Comparison of ENCODE assay signal across 8 cellular contexts in genomic region chr7:47580811-47581331, GRCh38. TPM values are rescaled to one million over a fixed set of nuclear protein-coding genes. Genes with fewer than 3 reads are reported as not detected.
DNase-seq lines count a peak whose midpoint lies in the region; ATAC-seq lines count a peak whose summit lies in the region.

No MANE protein-coding gene starts in this region.

- no peak overlapping the region for H2AFZ ChIP-seq in ACC112 (ENCODE audit: low read length, unreplicated experiment)

- H3K27me3 ChIP-seq in ACC112 (ENCODE audit: insufficient read depth, low read length) (no peaks in the 10 kb centered on the region), mononuclear cell (ENCODE audit: insufficient read depth, low read length) (peaks cover 7% of the 10 kb centered on the region)

- H3K9me3 Mint-ChIP-seq in dendritic cell treated with granulocyte-macrophage colony-stimulating factor and Interleukin-4, amounts not matched to agents 40 ng/mL and 50 ng/mL, for 4 days: no peaks in the 10 kb centered on the region

- ATAC-seq in GM19452 (IDR thresholded peaks at IDR 0.05; ENCODE audit: unreplicated experiment): no peak

- peaks cover 11% of the 10 kb centered on the region for H3K27me3 Mint-ChIP-seq in dendritic cell treated with granulocyte-macrophage colony-stimulating factor and Interleukin-4, amounts not matched to agents 40 ng/mL and 50 ng/mL, for 4 days

- DNase-seq in LHCN-M2 (ENCODE audit: low read depth) (peak; percentile 69), NCI-H1930 (lab: John Stamatoyannopoulos, UW) (no peak), HPDE6-E6E7 (ENCODE audit: extremely low spot score) (no peak)
- no peak for DNase-seq in stimulated activated naive CD4-positive, alpha-beta T cell (lab: John Stamatoyannopoulos, UW)

- H3K4me1 Mint-ChIP-seq in dendritic cell treated with granulocyte-macrophage colony-stimulating factor and Interleukin-4, amounts not matched to agents 40 ng/mL and 50 ng/mL, for 4 days (ENCODE audit: low read depth): peaks cover 81% of the 10 kb centered on the region

- H3K27ac Mint-ChIP-seq in dendritic cell treated with granulocyte-macrophage colony-stimulating factor and Interleukin-4, amounts not matched to agents 40 ng/mL and 50 ng/mL, for 4 days: peak overlapping the region; percentile 96

- H3K4me1 ChIP-seq in ACC112 (ENCODE audit: control insufficient read depth, insufficient read depth, low read length, unreplicated experiment) (peaks cover 66% of the 10 kb centered on the region), mononuclear cell (ENCODE audit: insufficient read depth, low read length) (peaks cover 78% of the 10 kb centered on the region)

- peak overlapping the region; percentile 96 for H3K27ac ChIP-seq in ACC112 (ENCODE audit: low read depth, low read length)

- H3K4me3 ChIP-seq in ACC112 (ENCODE audit: low read depth, low read length) (peak overlapping the region; percentile 92), mononuclear cell (ENCODE audit: low read length) (peak overlapping the region; percentile 48)

- 0 out of 2 replicates have a peak, but pooled peaks cover 5% of the 10 kb centered on the region for H3K36me3 ChIP-seq in ACC112 (ENCODE audit: insufficient read depth, low read length)

- H3K79me2 ChIP-seq in ACC112 (ENCODE audit: control insufficient read depth, insufficient read depth, low read length, unreplicated experiment): peaks cover 60% of the 10 kb centered on the region

- H3K36me3 Mint-ChIP-seq in dendritic cell treated with granulocyte-macrophage colony-stimulating factor and Interleukin-4, amounts not matched to agents 40 ng/mL and 50 ng/mL, for 4 days (ENCODE audit: low read depth): peaks cover 30% of the 10 kb centered on the region

- H3K9me3 ChIP-seq in mononuclear cell (ENCODE audit: low read depth, low read length): no peaks in the 10 kb centered on the region

- intact Hi-C loops in dendritic cell treated with granulocyte-macrophage colony-stimulating factor and Interleukin-4, amounts not matched to agents 40 ng/mL and 50 ng/mL, for 4 days (cut with micrococcal nuclease): loop anchor here (10.0 kb wide), 1 partner anchor 234 kb away; no protein-coding TSS in a partner anchor

- peak overlapping the region; percentile 100 for H3K4me3 Mint-ChIP-seq in dendritic cell treated with granulocyte-macrophage colony-stimulating factor and Interleukin-4, amounts not matched to agents 40 ng/mL and 50 ng/mL, for 4 days

RNA-seq across cellular contexts. Expression of gene TNS3, which starts 1.0 kb away (rescaled TPM):
- total RNA-seq in LHCN-M2 (2014; rRNA removed) (499 and 556 TPM in 2 replicates), mononuclear cell (9.2 TPM)
- polyA plus RNA-seq in LHCN-M2 (2012): 142 TPM

Comparison
In these comparisons a context has a peak if more than half of its experiments do, and no peak if none do; other contexts are left out.
1. RNA of gene TNS3, which starts 1.0 kb away (total RNA-seq): 499 to 556 TPM in LHCN-M2; 9.2 TPM in mononuclear cell (single experiment); every median in the first group is over 10 times any median in the second.